Comparison of ENCODE assay signal across 17 cellular contexts in the genomic region with DNA sequence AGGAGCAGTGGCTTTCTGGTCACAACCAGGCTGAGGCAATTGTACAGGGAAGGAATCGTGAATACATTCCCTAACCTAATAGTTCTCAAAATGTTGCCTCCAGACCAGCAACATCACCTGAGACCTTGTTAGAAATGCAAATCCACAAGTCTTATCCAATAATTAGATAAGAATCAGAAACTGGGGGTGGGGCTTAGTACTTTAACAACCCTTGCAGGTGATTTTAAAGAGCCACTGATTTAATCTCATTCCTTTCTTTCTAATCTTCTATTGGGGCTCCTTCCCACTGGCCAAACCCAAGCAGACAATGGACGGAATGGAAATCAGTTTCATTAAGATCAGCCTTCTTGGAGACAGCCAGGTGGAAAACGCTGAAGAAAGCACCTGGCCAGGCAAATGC.
DNase-seq lines count a peak whose midpoint lies in the region; ATAC-seq and TF ChIP-seq lines count a peak whose summit lies in the region.
"Had no signal": no experiment of that assay in that cellular context is flagged by ENCODE, and none has a peak within 500 bp of the region (broad histone marks: within the 10 kb centered on the region; RNA-seq: fewer than 3 reads in every experiment).

No MANE protein-coding gene starts in this region.

- H3K4me2 ChIP-seq in trophoblast cell (ENCODE audit: low read length) = no peak overlapping the region
- no peak overlapping the region for H3K4me2 ChIP-seq in H9 (ENCODE audit: insufficient read depth, insufficient read length, low read length)

- H4K91ac ChIP-seq in trophoblast cell (ENCODE audit: low read depth, low read length) (no peak overlapping the region), H9 (ENCODE audit: insufficient read length, low read depth, low read length) (no peak overlapping the region)

- no peaks in the 10 kb centered on the region for H3K36me3 ChIP-seq in trophoblast cell (ENCODE audit: control insufficient read depth in 1 of 2, insufficient read depth in 2 of 2, low read length in 2 of 2)

- no peaks in the 10 kb centered on the region; the same call in 1 of the 2 replicates for H3K27me3 Mint-ChIP-seq in HFFc6 (ENCODE audit: insufficient read depth)
- H3K27me3 Mint-ChIP-seq in H9 (ENCODE audit: low read depth) = no peaks in the 10 kb centered on the region
- H3K27me3 Mint-ChIP-seq in activated CD4-positive, alpha-beta memory T cell treated with anti-CD3 and anti-CD28 coated beads for 36 hours = no peaks in the 10 kb centered on the region
- H3K27me3 Mint-ChIP-seq: CD4-positive, alpha-beta memory T cell had no signal

- H3T11ph ChIP-seq in H9 (ENCODE audit: low read length) = no peak overlapping the region

- no peak overlapping the region for H2AK5ac ChIP-seq in trophoblast cell (ENCODE audit: low read length)
- H2AK5ac ChIP-seq in H9 (ENCODE audit: insufficient read length, low read length) = no peak overlapping the region

- H3K18ac ChIP-seq in trophoblast cell (ENCODE audit: low read length) (no peak overlapping the region), H9 (ENCODE audit: insufficient read length, low read depth, low read length) (no peak overlapping the region)

- CTCF ChIA-PET in activated CD4-positive, alpha-beta memory T cell treated with anti-CD3 and anti-CD28 coated beads for 36 hours (lab: Charles Lee) = no interaction called here

- H3K36me3 Mint-ChIP-seq in HFFc6 (ENCODE audit: low read depth) (peaks cover 5% of the 10 kb centered on the region; the same call in 1 of the 2 replicates), H9 (ENCODE audit: insufficient read depth in 1 of 3, low read depth in 3 of 3) (no peaks in the 10 kb centered on the region; a peak in 1 of 7 replicates)
- H3K36me3 Mint-ChIP-seq in activated naive CD4-positive, alpha-beta T cell treated with anti-CD3 and anti-CD28 coated beads, Interleukin-2, amount 50 U/mL, for 72 hours = peaks cover 0 to 9% of the 10 kb centered on the region in 2 donors
- no peaks in the 10 kb centered on the region for H3K36me3 Mint-ChIP-seq in activated CD4-positive, alpha-beta memory T cell treated with anti-CD3 and anti-CD28 coated beads for 36 hours
- H3K36me3 Mint-ChIP-seq: CD4-positive, alpha-beta memory T cell had no signal

- no peak overlapping the region for H2BK5ac ChIP-seq in trophoblast cell (ENCODE audit: low read depth, low read length, poor library complexity)
- H2BK5ac ChIP-seq in H9 (ENCODE audit: insufficient read length, low read length) = no peak overlapping the region

- H3K27me3 ChIP-seq in trophoblast cell (ENCODE audit: insufficient read depth, low read length) = no peaks in the 10 kb centered on the region
- H3K27me3 ChIP-seq in H9 (ENCODE audit: insufficient read depth, low read length) = no peaks in the 10 kb centered on the region

- H3K9ac ChIP-seq in trophoblast cell (ENCODE audit: low read length) (no peak overlapping the region), H9 (ENCODE audit: extremely low read depth, insufficient read length, low read length) (no peak overlapping the region)

- TF ChIP-seq CTCF in HFFc6 (IDR thresholded peaks at IDR 0.05) (no peak), H9 (conservative IDR thresholded peaks at IDR 0.05) (no peak)

- no peak overlapping the region for H2AFZ ChIP-seq in trophoblast cell (ENCODE audit: insufficient read depth, low read length, poor library complexity)
- no peak overlapping the region for H2AFZ ChIP-seq in H9 (ENCODE audit: low read length)

- intact Hi-C loops in activated CD4-positive, alpha-beta memory T cell treated with anti-CD3 and anti-CD28 coated beads for 36 hours (cut with micrococcal nuclease) = no loop called here

- H3K27ac Mint-ChIP-seq in HFFc6 = peak overlapping the region; percentile 76; the same call in 1 of the 2 replicates
- no peak overlapping the region for H3K27ac Mint-ChIP-seq in activated naive CD4-positive, alpha-beta T cell treated with anti-CD3 and anti-CD28 coated beads, Interleukin-2, amount 50 U/mL, for 72 hours
- no peak overlapping the region; a peak in 1 of 7 replicates for H3K27ac Mint-ChIP-seq in H9
- no peak overlapping the region for H3K27ac Mint-ChIP-seq in activated CD4-positive, alpha-beta memory T cell treated with anti-CD3 and anti-CD28 coated beads for 36 hours
- H3K27ac Mint-ChIP-seq: CD4-positive, alpha-beta memory T cell had no signal

- peaks cover 4% of the 10 kb centered on the region; the same call in 1 of the 2 replicates for H3K9me3 Mint-ChIP-seq in HFFc6
- peaks cover 15% of the 10 kb centered on the region in 2 donors for H3K9me3 Mint-ChIP-seq in activated naive CD4-positive, alpha-beta T cell treated with anti-CD3 and anti-CD28 coated beads, Interleukin-2, amount 50 U/mL, for 72 hours
- H3K9me3 Mint-ChIP-seq in H9 = no peaks in the 10 kb centered on the region; a peak in 1 of 5 replicates
- H3K9me3 Mint-ChIP-seq in activated CD4-positive, alpha-beta memory T cell treated with anti-CD3 and anti-CD28 coated beads for 36 hours = peaks cover 15% of the 10 kb centered on the region

- H2BK120ac ChIP-seq in trophoblast cell (ENCODE audit: insufficient read depth, low read length, poor library complexity) = no peak overlapping the region
- H2BK120ac ChIP-seq in H9 (ENCODE audit: low read depth, low read length, poor library complexity, severe bottlenecking) = no peak overlapping the region

- H4K20me1 ChIP-seq in H9 (ENCODE audit: control insufficient read depth, insufficient read depth, insufficient read length) = no peaks in the 10 kb centered on the region

- POLR2A ChIA-PET in activated CD4-positive, alpha-beta memory T cell treated with anti-CD3 and anti-CD28 coated beads for 36 hours (lab: Charles Lee) = no interaction called here

- no peak for ATAC-seq in activated naive CD4-positive, alpha-beta T cell treated with anti-CD3 and anti-CD28 coated beads, Interleukin-2, amount 50 U/mL, for 72 hours
- ATAC-seq: GM12878, HCT116 had no signal

- no peak overlapping the region for H2BK20ac ChIP-seq in H9 (ENCODE audit: low read depth, low read length, poor library complexity, severe bottlenecking)

- H3K4me1 Mint-ChIP-seq in HFFc6 (ENCODE audit: low read depth) (peaks cover 84% of the 10 kb centered on the region), H9 (peaks cover 0 to 6% of the 10 kb centered on the region in 2 experiments; a peak in 1 of 4 replicates)
- no peaks in the 10 kb centered on the region for H3K4me1 Mint-ChIP-seq in activated CD4-positive, alpha-beta memory T cell treated with anti-CD3 and anti-CD28 coated beads for 36 hours (ENCODE audit: low read depth)
- H3K4me1 Mint-ChIP-seq: CD4-positive, alpha-beta memory T cell had no signal

- H3K23ac ChIP-seq in trophoblast cell (ENCODE audit: low read length) = no peak overlapping the region
- H3K23ac ChIP-seq in H9 (ENCODE audit: insufficient read length, low read depth, low read length) = no peak overlapping the region

- H3K79me2 ChIP-seq in trophoblast cell (ENCODE audit: control insufficient read depth, insufficient read depth, low read length, poor library complexity) = no peaks in the 10 kb centered on the region
- H3K79me2 ChIP-seq in H9 (ENCODE audit: insufficient read depth, low read length) = no peaks in the 10 kb centered on the region

- H3K9me3 ChIP-seq in trophoblast cell (ENCODE audit: insufficient read depth, low read depth, low read length) = no peaks in the 10 kb centered on the region
- H3K9me3 ChIP-seq in H9 (ENCODE audit: control insufficient read depth, low read depth, low read length) = no peaks in the 10 kb centered on the region

- no peak overlapping the region for H3K4me3 ChIP-seq in trophoblast cell (ENCODE audit: low read depth, low read length)
- H3K4me3 ChIP-seq: GM12878 had no signal

- no peak for DNase-seq in HFFc6
- DNase-seq in NCI-H82 (lab: John Stamatoyannopoulos, UW) = peak; percentile 50
- peak; percentile 13 for DNase-seq in cerebellar cortex (ENCODE audit: low spot score)
- no peak for DNase-seq in trophoblast cell
- no peak for DNase-seq in activated naive CD4-positive, alpha-beta T cell treated with anti-CD3 and anti-CD28 coated beads, Interleukin-2, amount 50 U/mL, for 72 hours (ENCODE audit: low spot score in 2 of 2)
- DNase-seq in pons (ENCODE audit: low spot score) = no peak
- no peak for DNase-seq in H9
- no peak for DNase-seq in activated CD4-positive, alpha-beta memory T cell treated with anti-CD3 and anti-CD28 coated beads for 36 hours
- DNase-seq: C1 segment of cervical spinal cord; Calu3; CD4-positive, alpha-beta memory T cell; COR-L47; DMS153; DND-41; GOT3 had no signal

- no peak overlapping the region for H3K4me3 Mint-ChIP-seq in HFFc6
- no peak overlapping the region for H3K4me3 Mint-ChIP-seq in H9
- H3K4me3 Mint-ChIP-seq in activated CD4-positive, alpha-beta memory T cell treated with anti-CD3 and anti-CD28 coated beads for 36 hours = no peak overlapping the region
- H3K4me3 Mint-ChIP-seq: CD4-positive, alpha-beta memory T cell had no signal

- H3K4ac ChIP-seq in trophoblast cell (ENCODE audit: low read depth, low read length) (no peak overlapping the region), H9 (ENCODE audit: low read depth, low read length) (no peak overlapping the region)

- no peak overlapping the region for H2BK15ac ChIP-seq in H9 (ENCODE audit: low read depth, low read length)

- no peaks in the 10 kb centered on the region for H3K23me2 ChIP-seq in H9 (ENCODE audit: insufficient read length, low read depth, low read length, poor library complexity, severe bottlenecking)

- no peak overlapping the region for H2BK12ac ChIP-seq in trophoblast cell (ENCODE audit: low read length)
- no peak overlapping the region for H2BK12ac ChIP-seq in H9 (ENCODE audit: insufficient read length, low read depth, low read length)

- H3K56ac ChIP-seq in H9 (ENCODE audit: insufficient read length, low read depth, low read length) = no peak overlapping the region

- H4K5ac ChIP-seq in H9 (ENCODE audit: insufficient read length, low read depth, low read length) = no peak overlapping the region

- H3K14ac ChIP-seq in trophoblast cell (ENCODE audit: low read length) (no peak overlapping the region), H9 (ENCODE audit: insufficient read depth, low read length) (no peak overlapping the region)

- no peak overlapping the region for H4K12ac ChIP-seq in trophoblast cell (ENCODE audit: low read depth, low read length)

- H4K8ac ChIP-seq in trophoblast cell (ENCODE audit: low read depth, low read length) (no peak overlapping the region), H9 (replicated peaks; ENCODE audit: insufficient read length, low read depth, low read length) (no peak overlapping the region)

- peak overlapping the region; percentile 3 for H3K27ac ChIP-seq in trophoblast cell (ENCODE audit: low read depth, low read length)
- H3K27ac ChIP-seq in H9 (ENCODE audit: insufficient read length, low read depth, low read length) = no peak overlapping the region

- H3K4me1 ChIP-seq in trophoblast cell (ENCODE audit: control insufficient read depth in 1 of 2, insufficient read depth in 2 of 2, low read length in 2 of 2) = peaks cover 3 to 5% of the 10 kb centered on the region in 2 experiments
- H3K4me1 ChIP-seq in H9 (ENCODE audit: insufficient read depth, low read length) = no peaks in the 10 kb centered on the region

- H3K79me1 ChIP-seq in trophoblast cell (ENCODE audit: low read length) (peaks cover 2% of the 10 kb centered on the region), H9 (ENCODE audit: insufficient read depth, low read depth, low read length, poor library complexity, severe bottlenecking) (no peaks in the 10 kb centered on the region)

- no CpG with 5 or more reads among the region's 3 CpGs for WGBS in trophoblast cell (ENCODE audit: extremely low coverage, insufficient coverage, insufficient read length)
- no CpG with 5 or more reads among the region's 3 CpGs for WGBS in H9 (ENCODE audit: extremely low coverage, insufficient read length, low lambda C conversion rate)

Comparison
In these comparisons a context has a peak if more than half of its experiments do, and no peak if none do; other contexts are left out.
1. DNase-seq: peak in NCI-H82 (single experiment) and cerebellar cortex (single experiment); none in HFFc6 (single experiment), trophoblast cell (0 of 2), activated naive CD4-positive, alpha-beta T cell treated with anti-CD3 and anti-CD28 coated beads, Interleukin-2, amount 50 U/mL, for 72 hours (0 of 2), pons (single experiment), H9 (single experiment) and activated CD4-positive, alpha-beta memory T cell treated with anti-CD3 and anti-CD28 coated beads for 36 hours (single experiment).